ENCODE assay signal across 8 cellular contexts in the genomic region with DNA sequence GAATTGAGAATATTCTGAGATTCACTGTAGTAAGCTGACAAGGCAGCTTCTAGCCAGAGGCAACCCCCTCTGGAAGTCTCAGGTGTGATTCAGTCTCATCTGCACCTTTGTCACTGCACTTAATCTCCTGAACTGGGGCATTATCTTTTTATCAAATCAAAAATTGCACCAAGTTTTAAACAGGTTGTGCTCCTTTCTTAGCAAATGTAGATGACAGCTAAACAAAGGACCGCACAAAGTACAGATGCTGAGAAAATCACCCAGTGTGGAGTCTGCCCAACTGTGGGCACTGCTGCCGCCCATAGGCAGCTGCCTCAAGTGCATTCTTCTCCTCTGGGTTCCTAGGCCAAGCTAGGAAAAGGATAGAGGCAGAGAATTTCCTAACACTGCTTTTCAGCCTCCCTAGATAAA. TPM values are rescaled to one million over a fixed set of nuclear protein-coding genes. Genes with fewer than 3 reads are reported as not detected.
DNase-seq lines count a peak whose midpoint lies in the region; ATAC-seq, FAIRE-seq and TF ChIP-seq lines count a peak whose summit lies in the region.

No MANE protein-coding gene starts in this region.

- H3K4me3 ChIP-seq in bronchial epithelial cell (ENCODE audit: low read depth, low read length) = no peak overlapping the region
- no peak overlapping the region for H3K4me3 ChIP-seq in heart right ventricle

- WGBS in heart right ventricle, 2 donors = 30 to 58% methylated on average over 2 of the region's 2 CpGs

- no peaks in the 10 kb centered on the region for H3K27me3 ChIP-seq in bronchial epithelial cell (ENCODE audit: control insufficient read depth, insufficient read depth, low read length)
- H3K27me3 ChIP-seq in heart right ventricle = no peaks in the 10 kb centered on the region

- no peak overlapping the region for H3K27ac ChIP-seq in heart right ventricle

- DNase-seq in GM13977 (ENCODE audit: low spot score) = peak; percentile 14
- peak; percentile 34 for DNase-seq in M059J (ENCODE audit: low read depth)
- DNase-seq in bronchial epithelial cell (ENCODE audit: low read depth) = peak; percentile 20
- DNase-seq in nephron progenitor cell = peak; percentile 16
- DNase-seq in effector CD8-positive, alpha-beta T cell (lab: John Stamatoyannopoulos, UW) = no peak
- no peak for DNase-seq in heart right ventricle
- DNase-seq in germinal center (ENCODE audit: low spot score) = no peak

- no peaks in the 10 kb centered on the region for H3K4me1 Mint-ChIP-seq in nephron progenitor cell

- no peak for FAIRE-seq in bronchial epithelial cell (lab: Jason Lieb, UNC)

- H3K27me3 Mint-ChIP-seq in nephron progenitor cell (ENCODE audit: low read depth, poor library complexity) = peaks cover 8% of the 10 kb centered on the region

- H3K9me3 ChIP-seq in heart right ventricle = peaks cover 0 to 4% (median 0%) of the 10 kb centered on the region in 11 donors

- TF ChIP-seq CTCF in GM13977 (IDR thresholded peaks at IDR 0.05; ENCODE audit: extremely low read depth, insufficient read depth, missing control alignments) (peak; percentile 58), bronchial epithelial cell (IDR thresholded peaks at IDR 0.05; ENCODE audit: insufficient read depth, low read length, severe bottlenecking) (peak; percentile 67), nephron progenitor cell (IDR thresholded peaks at IDR 0.05) (peak; percentile 45), heart right ventricle (IDR thresholded peaks at IDR 0.05) (peak in 3 of 9 donors; percentile 10 to 25 (median 15))

- H3K4me3 Mint-ChIP-seq in nephron progenitor cell = no peak overlapping the region

- no peaks in the 10 kb centered on the region for H3K36me3 Mint-ChIP-seq in nephron progenitor cell (ENCODE audit: low read depth)

- H3K27ac Mint-ChIP-seq in nephron progenitor cell = no peak overlapping the region

- intact Hi-C loops in heart right ventricle (cut with DNase I) = no loop called here

- ATAC-seq in heart right ventricle (no peak), HG02588 (IDR thresholded peaks at IDR 0.05; ENCODE audit: unreplicated experiment) (no peak)

- H3K36me3 ChIP-seq in bronchial epithelial cell (ENCODE audit: control insufficient read depth, insufficient read depth, low read length) (no peaks in the 10 kb centered on the region), heart right ventricle (no peaks in the 10 kb centered on the region)

- in situ Hi-C loops in GM13977 (cut with MboI; ENCODE audit: low pct_unique_long_range_greater_than_20kb, low sequenced_read_pairs, unreplicated experiment) = loop anchor here (25.0 kb wide), 1 partner anchor 299 kb away; no protein-coding TSS in a partner anchor

- no peaks in the 10 kb centered on the region for H3K4me1 ChIP-seq in heart right ventricle

- H3K9me3 Mint-ChIP-seq in nephron progenitor cell = peaks cover 7% of the 10 kb centered on the region

RNA-seq across cellular contexts. Expression of gene STARD4, which starts 51.1 kb away (rescaled TPM):
- total RNA-seq in M059J (2014; rRNA removed; shearing (Covaris generic)) = 38.5 and 56.4 TPM in 2 replicates
- total RNA-seq in bronchial epithelial cell (53.4 and 91.4 TPM in 2 replicates), heart right ventricle (10 to 100 TPM in 3 of 10 donors, 1 to 10 TPM in 7; 3.5 to 14.0 (median 6.1) TPM)
- polyA plus RNA-seq in heart right ventricle = 1 to 10 TPM; 2.9 to 8.5 TPM

Comparison
In these comparisons a context has a peak if more than half of its experiments do, and no peak if none do; other contexts are left out.
1. DNase-seq: peak in GM13977 (single experiment), M059J (single experiment), bronchial epithelial cell (single experiment) and nephron progenitor cell (single experiment); none in effector CD8-positive, alpha-beta T cell (single experiment), heart right ventricle (0 of 2) and germinal center (single experiment).